ENCODE assay signal across 1 cellular context in the genomic region with DNA sequence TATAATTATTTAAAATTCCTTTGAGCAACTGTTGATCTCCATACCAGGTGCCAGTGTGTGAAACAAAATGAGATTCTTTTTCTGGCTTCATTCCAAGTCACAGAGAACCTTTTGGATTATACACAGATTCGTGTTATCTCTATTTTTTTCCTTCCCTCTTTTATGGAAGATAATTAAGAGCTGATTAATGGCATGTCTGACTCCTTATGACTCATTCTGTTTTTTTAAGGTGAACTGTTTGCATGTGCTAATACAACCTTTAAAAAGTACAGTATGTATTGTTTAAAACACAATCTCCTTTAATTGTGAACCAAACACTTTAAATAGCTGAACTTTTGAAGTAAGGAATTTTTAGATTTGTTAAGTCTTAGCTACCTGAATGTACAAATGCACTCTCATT.
TF ChIP-seq lines count a peak whose summit lies in the region.

No MANE protein-coding gene starts in this region.

TF ChIP-seq in WTC11, 78 proteins besides CTCF, POLR2A, EP300 and RAD21 (continued from another document):
- TF ChIP-seq, protein P1, sequence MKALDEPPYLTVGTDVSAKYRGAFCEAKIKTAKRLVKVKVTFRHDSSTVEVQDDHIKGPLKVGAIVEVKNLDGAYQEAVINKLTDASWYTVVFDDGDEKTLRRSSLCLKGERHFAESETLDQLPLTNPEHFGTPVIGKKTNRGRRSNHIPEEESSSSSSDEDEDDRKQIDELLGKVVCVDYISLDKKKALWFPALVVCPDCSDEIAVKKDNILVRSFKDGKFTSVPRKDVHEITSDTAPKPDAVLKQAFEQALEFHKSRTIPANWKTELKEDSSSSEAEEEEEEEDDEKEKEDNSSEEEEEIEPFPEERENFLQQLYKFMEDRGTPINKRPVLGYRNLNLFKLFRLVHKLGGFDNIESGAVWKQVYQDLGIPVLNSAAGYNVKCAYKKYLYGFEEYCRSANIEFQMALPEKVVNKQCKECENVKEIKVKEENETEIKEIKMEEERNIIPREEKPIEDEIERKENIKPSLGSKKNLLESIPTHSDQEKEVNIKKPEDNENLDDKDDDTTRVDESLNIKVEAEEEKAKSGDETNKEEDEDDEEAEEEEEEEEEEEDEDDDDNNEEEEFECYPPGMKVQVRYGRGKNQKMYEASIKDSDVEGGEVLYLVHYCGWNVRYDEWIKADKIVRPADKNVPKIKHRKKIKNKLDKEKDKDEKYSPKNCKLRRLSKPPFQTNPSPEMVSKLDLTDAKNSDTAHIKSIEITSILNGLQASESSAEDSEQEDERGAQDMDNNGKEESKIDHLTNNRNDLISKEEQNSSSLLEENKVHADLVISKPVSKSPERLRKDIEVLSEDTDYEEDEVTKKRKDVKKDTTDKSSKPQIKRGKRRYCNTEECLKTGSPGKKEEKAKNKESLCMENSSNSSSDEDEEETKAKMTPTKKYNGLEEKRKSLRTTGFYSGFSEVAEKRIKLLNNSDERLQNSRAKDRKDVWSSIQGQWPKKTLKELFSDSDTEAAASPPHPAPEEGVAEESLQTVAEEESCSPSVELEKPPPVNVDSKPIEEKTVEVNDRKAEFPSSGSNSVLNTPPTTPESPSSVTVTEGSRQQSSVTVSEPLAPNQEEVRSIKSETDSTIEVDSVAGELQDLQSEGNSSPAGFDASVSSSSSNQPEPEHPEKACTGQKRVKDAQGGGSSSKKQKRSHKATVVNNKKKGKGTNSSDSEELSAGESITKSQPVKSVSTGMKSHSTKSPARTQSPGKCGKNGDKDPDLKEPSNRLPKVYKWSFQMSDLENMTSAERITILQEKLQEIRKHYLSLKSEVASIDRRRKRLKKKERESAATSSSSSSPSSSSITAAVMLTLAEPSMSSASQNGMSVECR (CRISPR knock-in tag; IDR thresholded peaks at IDR 0.05; ENCODE audit: borderline replicate concordance): no peak
- TF ChIP-seq TP53 (CRISPR knock-in tag; IDR thresholded peaks at IDR 0.05) (no peak), RORB (CRISPR knock-in tag; IDR thresholded peaks at IDR 0.05) (no peak), MXD4 (CRISPR knock-in tag; IDR thresholded peaks at IDR 0.05; ENCODE audit: borderline replicate concordance) (no peak), SMAD4 (CRISPR knock-in tag; IDR thresholded peaks at IDR 0.05) (no peak), GABPB1 (CRISPR knock-in tag; IDR thresholded peaks at IDR 0.05) (no peak), ZNF317 (CRISPR knock-in tag; IDR thresholded peaks at IDR 0.05; ENCODE audit: borderline replicate concordance, low read depth) (no peak), CREM (CRISPR knock-in tag; IDR thresholded peaks at IDR 0.05) (no peak), ATF3 (CRISPR knock-in tag; conservative IDR thresholded peaks at IDR 0.05) (no peak), OVOL2 (CRISPR knock-in tag; IDR thresholded peaks at IDR 0.05; ENCODE audit: borderline replicate concordance) (no peak)
- TF ChIP-seq, protein P2, sequence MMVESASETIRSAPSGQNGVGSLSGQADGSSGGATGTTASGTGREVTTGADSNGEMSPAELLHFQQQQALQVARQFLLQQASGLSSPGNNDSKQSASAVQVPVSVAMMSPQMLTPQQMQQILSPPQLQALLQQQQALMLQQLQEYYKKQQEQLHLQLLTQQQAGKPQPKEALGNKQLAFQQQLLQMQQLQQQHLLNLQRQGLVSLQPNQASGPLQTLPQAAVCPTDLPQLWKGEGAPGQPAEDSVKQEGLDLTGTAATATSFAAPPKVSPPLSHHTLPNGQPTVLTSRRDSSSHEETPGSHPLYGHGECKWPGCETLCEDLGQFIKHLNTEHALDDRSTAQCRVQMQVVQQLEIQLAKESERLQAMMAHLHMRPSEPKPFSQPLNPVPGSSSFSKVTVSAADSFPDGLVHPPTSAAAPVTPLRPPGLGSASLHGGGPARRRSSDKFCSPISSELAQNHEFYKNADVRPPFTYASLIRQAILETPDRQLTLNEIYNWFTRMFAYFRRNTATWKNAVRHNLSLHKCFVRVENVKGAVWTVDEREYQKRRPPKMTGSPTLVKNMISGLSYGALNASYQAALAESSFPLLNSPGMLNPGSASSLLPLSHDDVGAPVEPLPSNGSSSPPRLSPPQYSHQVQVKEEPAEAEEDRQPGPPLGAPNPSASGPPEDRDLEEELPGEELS (CRISPR knock-in tag; IDR thresholded peaks at IDR 0.05): no peak
